ENCODE assay signal across 2 cellular contexts in the genomic region with DNA sequence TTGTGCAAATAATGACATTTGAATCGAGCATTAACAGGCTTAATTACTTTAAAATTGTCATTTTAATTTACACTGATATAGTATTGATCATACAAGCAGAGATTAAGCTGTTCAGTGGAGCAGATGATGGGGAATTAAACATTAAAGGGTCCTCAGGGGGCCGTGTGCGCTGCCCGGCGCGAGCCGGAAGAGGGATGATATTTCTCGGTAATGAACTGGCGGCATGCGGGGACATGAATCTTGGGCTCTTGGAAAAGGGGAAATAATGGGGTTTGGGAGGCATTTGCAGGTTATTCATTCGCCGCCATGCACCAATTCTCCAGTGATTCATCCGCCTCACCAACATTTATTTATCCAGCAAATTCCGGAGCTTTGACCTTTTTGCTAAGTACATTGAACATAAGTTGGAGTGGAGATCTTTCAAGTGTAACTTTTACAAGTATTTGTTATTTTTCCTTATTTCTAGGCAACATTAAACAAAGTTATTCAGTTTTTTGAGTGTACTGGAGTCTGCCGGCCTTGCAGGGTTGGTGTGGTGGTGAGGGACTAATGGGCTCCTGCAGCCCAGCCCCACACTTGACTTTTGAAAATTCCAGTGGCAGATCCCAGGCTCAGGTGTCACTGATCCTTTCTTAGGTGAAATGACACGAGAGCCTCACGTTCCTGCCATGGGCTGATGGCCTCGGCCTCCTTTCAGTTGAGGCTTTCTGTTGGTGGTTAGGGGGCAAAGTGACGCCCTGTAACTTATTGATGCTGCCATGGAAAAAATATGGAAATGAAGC.
TF ChIP-seq lines count a peak whose summit lies in the region.

No MANE protein-coding gene starts in this region.

TF ChIP-seq in endothelial cell of umbilical vein, 7 proteins besides CTCF, POLR2A, EP300 and RAD21:
- TF ChIP-seq, protein P1, sequence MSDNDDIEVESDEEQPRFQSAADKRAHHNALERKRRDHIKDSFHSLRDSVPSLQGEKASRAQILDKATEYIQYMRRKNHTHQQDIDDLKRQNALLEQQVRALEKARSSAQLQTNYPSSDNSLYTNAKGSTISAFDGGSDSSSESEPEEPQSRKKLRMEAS (IDR thresholded peaks at IDR 0.05; ENCODE audit: insufficient read depth, insufficient read length): no peak
- TF ChIP-seq FOS (IDR thresholded peaks at IDR 0.05; ENCODE audit: borderline replicate concordance, insufficient read depth, low read length): peak; percentile 23

TF ChIP-seq in neural cell, 6 proteins besides CTCF, POLR2A, EP300 and RAD21:
- TF ChIP-seq MXI1 (conservative IDR thresholded peaks at IDR 0.05; ENCODE audit: poor library complexity, severe bottlenecking) (no peak), POLR2AphosphoS5 (IDR thresholded peaks at IDR 0.05) (no peak), SMC3 (conservative IDR thresholded peaks at IDR 0.05; ENCODE audit: poor library complexity) (no peak), EZH2 (IDR thresholded peaks at IDR 0.05; ENCODE audit: borderline replicate concordance, insufficient read depth, low read length, poor library complexity, severe bottlenecking) (no peak), TAF1 (IDR thresholded peaks at IDR 0.05; ENCODE audit: low read depth) (no peak)
- TF ChIP-seq, protein P2, sequence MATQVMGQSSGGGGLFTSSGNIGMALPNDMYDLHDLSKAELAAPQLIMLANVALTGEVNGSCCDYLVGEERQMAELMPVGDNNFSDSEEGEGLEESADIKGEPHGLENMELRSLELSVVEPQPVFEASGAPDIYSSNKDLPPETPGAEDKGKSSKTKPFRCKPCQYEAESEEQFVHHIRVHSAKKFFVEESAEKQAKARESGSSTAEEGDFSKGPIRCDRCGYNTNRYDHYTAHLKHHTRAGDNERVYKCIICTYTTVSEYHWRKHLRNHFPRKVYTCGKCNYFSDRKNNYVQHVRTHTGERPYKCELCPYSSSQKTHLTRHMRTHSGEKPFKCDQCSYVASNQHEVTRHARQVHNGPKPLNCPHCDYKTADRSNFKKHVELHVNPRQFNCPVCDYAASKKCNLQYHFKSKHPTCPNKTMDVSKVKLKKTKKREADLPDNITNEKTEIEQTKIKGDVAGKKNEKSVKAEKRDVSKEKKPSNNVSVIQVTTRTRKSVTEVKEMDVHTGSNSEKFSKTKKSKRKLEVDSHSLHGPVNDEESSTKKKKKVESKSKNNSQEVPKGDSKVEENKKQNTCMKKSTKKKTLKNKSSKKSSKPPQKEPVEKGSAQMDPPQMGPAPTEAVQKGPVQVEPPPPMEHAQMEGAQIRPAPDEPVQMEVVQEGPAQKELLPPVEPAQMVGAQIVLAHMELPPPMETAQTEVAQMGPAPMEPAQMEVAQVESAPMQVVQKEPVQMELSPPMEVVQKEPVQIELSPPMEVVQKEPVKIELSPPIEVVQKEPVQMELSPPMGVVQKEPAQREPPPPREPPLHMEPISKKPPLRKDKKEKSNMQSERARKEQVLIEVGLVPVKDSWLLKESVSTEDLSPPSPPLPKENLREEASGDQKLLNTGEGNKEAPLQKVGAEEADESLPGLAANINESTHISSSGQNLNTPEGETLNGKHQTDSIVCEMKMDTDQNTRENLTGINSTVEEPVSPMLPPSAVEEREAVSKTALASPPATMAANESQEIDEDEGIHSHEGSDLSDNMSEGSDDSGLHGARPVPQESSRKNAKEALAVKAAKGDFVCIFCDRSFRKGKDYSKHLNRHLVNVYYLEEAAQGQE (IDR thresholded peaks at IDR 0.05; ENCODE audit: borderline replicate concordance): no peak
